Comparison of ENCODE assay signal across 23 cellular contexts in genomic region chr2:112728029-112728362, GRCh38. TPM values are rescaled to one million over a fixed set of nuclear protein-coding genes. Genes with fewer than 3 reads are reported as not detected.
DNase-seq lines count a peak whose midpoint lies in the region; ATAC-seq and TF ChIP-seq lines count a peak whose summit lies in the region.
"Had no signal": no experiment of that assay in that cellular context is flagged by ENCODE, and none has a peak within 500 bp of the region (broad histone marks: within the 10 kb centered on the region; RNA-seq: fewer than 3 reads in every experiment).

No MANE protein-coding gene starts in this region.

- H3K4me1 ChIP-seq in upper lobe of left lung: peaks cover 7 to 20% (median 14%) of the 10 kb centered on the region in 4 donors

- H3K27ac Mint-ChIP-seq in endothelial cell (ENCODE audit: unreplicated experiment): peak overlapping the region; percentile 57
- peak overlapping the region; percentile 42 for H3K27ac Mint-ChIP-seq in stimulated activated memory B cell treated with anti-CD40 and anti-IgM and Interleukin-4, amounts not matched to agents 10 μg/mL and 1 μg/mL and 100 μg/mL, for 72 hours
- H3K27ac Mint-ChIP-seq in activated CD8-positive, alpha-beta T cell treated with anti-CD3 and anti-CD28 coated beads for 36 hours: no peak overlapping the region

- no peak overlapping the region for H3K4me3 ChIP-seq in upper lobe of left lung
- H3K4me3 ChIP-seq: MG63 had no signal

- TF ChIP-seq CTCF in endothelial cell (IDR thresholded peaks at IDR 0.05; ENCODE audit: unreplicated experiment): no peak
- TF ChIP-seq CTCF in activated CD8-positive, alpha-beta T cell treated with anti-CD3 and anti-CD28 coated beads for 36 hours (IDR thresholded peaks at IDR 0.05): no peak
- no peak for TF ChIP-seq CTCF in upper lobe of left lung (IDR thresholded peaks at IDR 0.05)

- CTCF ChIA-PET in activated CD8-positive, alpha-beta T cell treated with anti-CD3 and anti-CD28 coated beads for 36 hours (lab: Charles Lee): interaction anchor here (1.0 to 10.8 kb wide), 18 partner anchors 10 to 227 kb away, joined by 3 to 291 read pairs (median 9); partner anchors contain the start of genes CHCHD5 and SLC20A1

- peak; percentile 8 for DNase-seq in NCI-H2171 treated with DMSO at 0.1 percent for 48 hours (lab: John Stamatoyannopoulos, UW)
- no peak for DNase-seq in NCI-H2171 (lab: John Stamatoyannopoulos, UW)
- DNase-seq in OCI-M1 (lab: John Stamatoyannopoulos, UW): peak; percentile 56
- no peak for DNase-seq in endothelial cell (ENCODE audit: low spot score)
- no peak for DNase-seq in activated CD8-positive, alpha-beta T cell treated with anti-CD3 and anti-CD28 coated beads for 36 hours
- no peak for DNase-seq in SIG-M5 treated with dmso at 0.1 percent for 504 hours (lab: John Stamatoyannopoulos, UW; ENCODE audit: unreplicated experiment)
- no peak for DNase-seq in upper lobe of left lung
- DNase-seq: 8988T; Caco-2; CD4-positive, CD25-positive, alpha-beta regulatory T cell; GDM1; GOT3; Karpas-422; MG63; NCI-H1048; NCI-H1436; NCI-H1930; SHP77; SK-N-SH had no signal

- peaks cover 27% of the 10 kb centered on the region for H3K4me1 Mint-ChIP-seq in endothelial cell (ENCODE audit: unreplicated experiment)
- H3K4me1 Mint-ChIP-seq in stimulated activated memory B cell treated with anti-CD40 and anti-IgM and Interleukin-4, amounts not matched to agents 10 μg/mL and 1 μg/mL and 100 μg/mL, for 72 hours: peaks cover 43% of the 10 kb centered on the region
- peaks cover 3% of the 10 kb centered on the region for H3K4me1 Mint-ChIP-seq in activated CD8-positive, alpha-beta T cell treated with anti-CD3 and anti-CD28 coated beads for 36 hours (ENCODE audit: low read depth)

- no peaks in the 10 kb centered on the region for H3K9me3 ChIP-seq in upper lobe of left lung
- H3K9me3 ChIP-seq: Caco-2, MG63, SK-N-SH had no signal

- no peak overlapping the region for H3K27ac ChIP-seq in upper lobe of left lung

- 57 to 59% methylated on average over 4 of the region's 4 CpGs for WGBS in upper lobe of left lung, 2 donors

- no peak overlapping the region for H3K4me3 Mint-ChIP-seq in endothelial cell (ENCODE audit: unreplicated experiment)
- no peak overlapping the region for H3K4me3 Mint-ChIP-seq in stimulated activated memory B cell treated with anti-CD40 and anti-IgM and Interleukin-4, amounts not matched to agents 10 μg/mL and 1 μg/mL and 100 μg/mL, for 72 hours
- no peak overlapping the region for H3K4me3 Mint-ChIP-seq in activated CD8-positive, alpha-beta T cell treated with anti-CD3 and anti-CD28 coated beads for 36 hours
- H3K4me3 Mint-ChIP-seq: CD4-positive, CD25-positive, alpha-beta regulatory T cell had no signal

- POLR2A ChIA-PET in activated CD8-positive, alpha-beta T cell treated with anti-CD3 and anti-CD28 coated beads for 36 hours (lab: Charles Lee): no interaction called here

- H3K36me3 ChIP-seq in upper lobe of left lung: no peaks in the 10 kb centered on the region
- H3K36me3 ChIP-seq: MG63 had no signal

- intact Hi-C loops in activated CD8-positive, alpha-beta T cell treated with anti-CD3 and anti-CD28 coated beads for 36 hours (cut with micrococcal nuclease): no loop called here

- H3K27me3 ChIP-seq in upper lobe of left lung: no peaks in the 10 kb centered on the region
- H3K27me3 ChIP-seq: MG63 had no signal

- no peaks in the 10 kb centered on the region for H3K36me3 Mint-ChIP-seq in endothelial cell (ENCODE audit: low read depth, unreplicated experiment)
- H3K36me3 Mint-ChIP-seq in stimulated activated memory B cell treated with anti-CD40 and anti-IgM and Interleukin-4, amounts not matched to agents 10 μg/mL and 1 μg/mL and 100 μg/mL, for 72 hours: no peaks in the 10 kb centered on the region
- H3K36me3 Mint-ChIP-seq in activated CD8-positive, alpha-beta T cell treated with anti-CD3 and anti-CD28 coated beads for 36 hours (ENCODE audit: low read depth): no peaks in the 10 kb centered on the region
- H3K36me3 Mint-ChIP-seq: CD4-positive, CD25-positive, alpha-beta regulatory T cell had no signal

- H3K27me3 Mint-ChIP-seq in endothelial cell (ENCODE audit: unreplicated experiment): peaks cover 6% of the 10 kb centered on the region
- H3K27me3 Mint-ChIP-seq in stimulated activated memory B cell treated with anti-CD40 and anti-IgM and Interleukin-4, amounts not matched to agents 10 μg/mL and 1 μg/mL and 100 μg/mL, for 72 hours: no peaks in the 10 kb centered on the region
- H3K27me3 Mint-ChIP-seq in activated CD8-positive, alpha-beta T cell treated with anti-CD3 and anti-CD28 coated beads for 36 hours: no peaks in the 10 kb centered on the region

- no peak for TF ChIP-seq POLR2A in upper lobe of left lung (IDR thresholded peaks at IDR 0.05)

- no peaks in the 10 kb centered on the region for H3K9me3 Mint-ChIP-seq in endothelial cell (ENCODE audit: unreplicated experiment)
- H3K9me3 Mint-ChIP-seq in stimulated activated memory B cell treated with anti-CD40 and anti-IgM and Interleukin-4, amounts not matched to agents 10 μg/mL and 1 μg/mL and 100 μg/mL, for 72 hours: no peaks in the 10 kb centered on the region
- no peaks in the 10 kb centered on the region for H3K9me3 Mint-ChIP-seq in activated CD8-positive, alpha-beta T cell treated with anti-CD3 and anti-CD28 coated beads for 36 hours
- H3K9me3 Mint-ChIP-seq: CD4-positive, CD25-positive, alpha-beta regulatory T cell had no signal

- no peak for TF ChIP-seq EP300 in upper lobe of left lung (IDR thresholded peaks at IDR 0.05)

- no peak for ATAC-seq in stimulated activated memory B cell treated with anti-CD40 and anti-IgM and Interleukin-4, amounts not matched to agents 10 μg/mL and 1 μg/mL and 100 μg/mL, for 72 hours
- ATAC-seq in activated CD8-positive, alpha-beta T cell treated with anti-CD3 and anti-CD28 coated beads for 36 hours: no peak
- no peak for ATAC-seq in upper lobe of left lung (ENCODE audit: low FRiP score in 2 of 2)
- ATAC-seq: HepG2 had no signal

RNA-seq across cellular contexts. Expression of gene NT5DC4, which starts 7.2 kb away (rescaled TPM):
- total RNA-seq in endothelial cell (ENCODE audit: unreplicated experiment): not detected
- not detected for total RNA-seq in activated CD8-positive, alpha-beta T cell treated with anti-CD3 and anti-CD28 coated beads for 36 hours
- 1 to 10 TPM in 2 of 6 donors, under 1 TPM in 2, not detected in 2; 0.55 to 5.2 (median 1.0) TPM for total RNA-seq in upper lobe of left lung
- total RNA-seq: CD4-positive, CD25-positive, alpha-beta regulatory T cell; Daoy; NCI-H460 had no signal

RNA-seq across cellular contexts. Expression of gene CKAP2L, which starts 36.4 kb away (rescaled TPM):
- total RNA-seq in endothelial cell (ENCODE audit: unreplicated experiment) (5.5 TPM), upper lobe of left lung (1 to 10 TPM in 5 of 6 donors, under 1 TPM in 1; 0.49 to 2.3 (median 1.7) TPM)
- 10 to 100 TPM; 24.5 to 30.5 TPM for total RNA-seq in activated CD8-positive, alpha-beta T cell treated with anti-CD3 and anti-CD28 coated beads for 36 hours

RNA-seq across cellular contexts. Expression of gene IL1A, which starts 56.3 kb away (rescaled TPM):
- total RNA-seq in endothelial cell (ENCODE audit: unreplicated experiment) (0.26 TPM), upper lobe of left lung (1 to 10 TPM in 3 of 6 donors, not detected in 3; 2.5 to 4.7 (median 3.0) TPM)
- under 1 TPM; 0.69 to 0.99 TPM for total RNA-seq in activated CD8-positive, alpha-beta T cell treated with anti-CD3 and anti-CD28 coated beads for 36 hours
- total RNA-seq: Caco-2, HepG2 had no signal

Comparison
In these comparisons a context has a peak if more than half of its experiments do, and no peak if none do; other contexts are left out.
1. DNase-seq: peak in NCI-H2171 treated with DMSO at 0.1 percent for 48 hours (single experiment) and OCI-M1 (single experiment); none in NCI-H2171 (single experiment), endothelial cell (single experiment), activated CD8-positive, alpha-beta T cell treated with anti-CD3 and anti-CD28 coated beads for 36 hours (single experiment), SIG-M5 treated with dmso at 0.1 percent for 504 hours (single experiment) and upper lobe of left lung (0 of 2).